ENCODE assay signal across 18 cellular contexts in the genomic region with DNA sequence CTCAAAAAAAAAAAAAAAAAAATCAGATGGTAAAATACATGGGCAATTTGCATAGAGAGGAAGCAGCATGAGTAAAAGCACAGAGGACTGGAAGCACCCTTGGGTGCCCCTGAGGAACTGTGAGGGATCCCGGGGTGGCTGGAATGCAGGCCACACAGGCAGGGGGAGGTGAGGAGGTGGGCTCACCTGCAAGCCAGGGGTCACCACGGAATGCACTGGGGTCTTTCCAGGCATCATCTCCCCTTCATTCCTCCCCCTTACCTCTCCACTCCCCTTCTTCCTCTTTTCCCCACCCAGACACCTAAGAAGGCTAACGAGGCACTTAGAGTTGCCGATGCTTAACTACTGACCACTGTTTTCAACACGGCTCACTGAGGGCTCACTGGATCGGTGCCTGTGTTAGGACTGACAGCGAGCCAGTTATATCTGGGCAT. TPM values are rescaled to one million over a fixed set of nuclear protein-coding genes. Genes with fewer than 3 reads are reported as not detected.
DNase-seq lines count a peak whose midpoint lies in the region; TF ChIP-seq lines count a peak whose summit lies in the region.
"Had no signal": no experiment of that assay in that cellular context is flagged by ENCODE, and none has a peak within 500 bp of the region (broad histone marks: within the 10 kb centered on the region; RNA-seq: fewer than 3 reads in every experiment).

No MANE protein-coding gene starts in this region.

- 76% methylated on average over 7 of the region's 7 CpGs for WGBS in mesenchymal stem cell
- 82 to 91% methylated on average over 4 to 7 of the region's 7 CpGs for WGBS in endodermal cell (ENCODE audit: insufficient coverage in 1 of 2, insufficient read length in 1 of 2), 2 experiments

- H3K4me3 Mint-ChIP-seq in IgD-negative memory B cell (peak overlapping the region; percentile 41 to 92 (median 80)), endodermal cell (no peak overlapping the region)
- H3K4me3 Mint-ChIP-seq: activated naive CD4-positive, alpha-beta T cell treated with anti-CD3 and anti-CD28 coated beads for 36 hours; brain; H9; stimulated activated naive CD8-positive, alpha-beta T cell treated with anti-CD3 and anti-CD28 coated beads, Interleukin-15, Interleukin-2, amounts not matched to agents 100 ng/mL and 50 ng/mL, for 24 hours had no signal

- H3K4ac ChIP-seq in mesenchymal stem cell (ENCODE audit: low read depth in 1 of 2, low read length in 2 of 2): no peak overlapping the region

- no peak overlapping the region for H2AFZ ChIP-seq in mesenchymal stem cell (ENCODE audit: low read depth, low read length)

- H3K9ac ChIP-seq in mesenchymal stem cell (ENCODE audit: low read length) (no peak overlapping the region), endodermal cell (ENCODE audit: extremely low read depth, low read length, poor library complexity, severe bottlenecking) (no peak overlapping the region)

- H3K4me3 ChIP-seq in mesenchymal stem cell (ENCODE audit: insufficient read depth in 1 of 2, low read depth in 1 of 2, low read length in 2 of 2) (no peak overlapping the region), endodermal cell (ENCODE audit: low read length) (no peak overlapping the region)
- H3K4me3 ChIP-seq: smooth muscle cell had no signal

- H3K4me1 ChIP-seq in mesenchymal stem cell (ENCODE audit: control insufficient read depth, insufficient read depth, low read depth, low read length) (peaks cover 2% of the 10 kb centered on the region), endodermal cell (ENCODE audit: control insufficient read depth, insufficient read depth, low read length) (no peaks in the 10 kb centered on the region)
- H3K4me1 ChIP-seq: BE2C had no signal

- H3K9me3 Mint-ChIP-seq in IgD-negative memory B cell: no peaks in the 10 kb centered on the region
- H3K9me3 Mint-ChIP-seq in endodermal cell: no peaks in the 10 kb centered on the region
- H3K9me3 Mint-ChIP-seq: activated naive CD4-positive, alpha-beta T cell treated with anti-CD3 and anti-CD28 coated beads for 36 hours; brain; H9; stimulated activated naive CD8-positive, alpha-beta T cell treated with anti-CD3 and anti-CD28 coated beads, Interleukin-15, Interleukin-2, amounts not matched to agents 100 ng/mL and 50 ng/mL, for 24 hours had no signal

- no peak overlapping the region for H4K91ac ChIP-seq in mesenchymal stem cell (ENCODE audit: low read length)

- H2BK5ac ChIP-seq in mesenchymal stem cell (ENCODE audit: low read depth, low read length, poor library complexity, severe bottlenecking): no peak overlapping the region

- H3K9me3 ChIP-seq in mesenchymal stem cell (ENCODE audit: control insufficient read depth, low read length): no peaks in the 10 kb centered on the region
- no peaks in the 10 kb centered on the region for H3K9me3 ChIP-seq in endodermal cell (ENCODE audit: control insufficient read depth, low read length)
- H3K9me3 ChIP-seq: BE2C had no signal

- TF ChIP-seq CTCF in GM13976 (IDR thresholded peaks at IDR 0.05; ENCODE audit: borderline replicate concordance, control extremely low read depth, extremely low read depth, insufficient read depth, missing control alignments): no peak
- TF ChIP-seq CTCF in GM20000 (IDR thresholded peaks at IDR 0.05; ENCODE audit: extremely low read depth, missing control alignments): no peak
- no peak for TF ChIP-seq CTCF in endodermal cell (conservative IDR thresholded peaks at IDR 0.05)

- H3K27ac ChIP-seq in mesenchymal stem cell (ENCODE audit: low read length, poor library complexity, severe bottlenecking): no peak overlapping the region
- H3K27ac ChIP-seq in endodermal cell (ENCODE audit: low read depth, low read length): no peak overlapping the region

- no peak overlapping the region for H4K8ac ChIP-seq in mesenchymal stem cell (ENCODE audit: low read length)

- no peak overlapping the region for H3K18ac ChIP-seq in mesenchymal stem cell (ENCODE audit: low read depth in 1 of 2, low read length in 2 of 2)

- no peak overlapping the region for H3K23ac ChIP-seq in mesenchymal stem cell (ENCODE audit: low read length in 2 of 2)

- peak overlapping the region; percentile 70 for H2BK15ac ChIP-seq in mesenchymal stem cell (ENCODE audit: low read depth, poor library complexity, severe bottlenecking)

- no peak overlapping the region for H2AK5ac ChIP-seq in mesenchymal stem cell (ENCODE audit: low read length, severe bottlenecking)

- no peak overlapping the region for H3K4me2 ChIP-seq in mesenchymal stem cell (ENCODE audit: low read length, poor library complexity, severe bottlenecking)
- H3K4me2 ChIP-seq: smooth muscle cell had no signal

- H3K27me3 ChIP-seq in mesenchymal stem cell (ENCODE audit: control insufficient read depth in 1 of 2, insufficient read depth in 1 of 2, low read length in 2 of 2) (no peaks in the 10 kb centered on the region), endodermal cell (ENCODE audit: control insufficient read depth, insufficient read depth, low read length, poor library complexity, severe bottlenecking) (no peaks in the 10 kb centered on the region)
- H3K27me3 ChIP-seq: BE2C had no signal

- peak; percentile 55 for DNase-seq in GM13976 (ENCODE audit: low spot score)
- peak; percentile 50 for DNase-seq in GM20000 (ENCODE audit: low spot score)
- DNase-seq in mesenchymal stem cell: no peak
- no peak for DNase-seq in endodermal cell
- DNase-seq in G401 (ENCODE audit: low spot score): no peak
- no peak for DNase-seq in retina
- DNase-seq in H4 (ENCODE audit: low spot score): no peak
- DNase-seq: activated CD4-positive, CD25-positive, alpha-beta regulatory T cell; activated naive CD4-positive, alpha-beta T cell treated with anti-CD3 and anti-CD28 coated beads for 36 hours; BE2C; DMS153; H9; NCI-H1694; NCI-H510A had no signal

- H3K14ac ChIP-seq in mesenchymal stem cell (ENCODE audit: low read length in 2 of 2): no peak overlapping the region

- no peak overlapping the region for H2BK12ac ChIP-seq in mesenchymal stem cell (ENCODE audit: low read length in 2 of 2)

- H3K27me3 Mint-ChIP-seq in IgD-negative memory B cell: no peaks in the 10 kb centered on the region
- no peaks in the 10 kb centered on the region for H3K27me3 Mint-ChIP-seq in endodermal cell (ENCODE audit: insufficient read depth)
- H3K27me3 Mint-ChIP-seq: brain; stimulated activated naive CD8-positive, alpha-beta T cell treated with anti-CD3 and anti-CD28 coated beads, Interleukin-15, Interleukin-2, amounts not matched to agents 100 ng/mL and 50 ng/mL, for 24 hours had no signal

- no peaks in the 10 kb centered on the region for H3K36me3 Mint-ChIP-seq in IgD-negative memory B cell
- no peaks in the 10 kb centered on the region for H3K36me3 Mint-ChIP-seq in endodermal cell (ENCODE audit: low read depth)

- peak overlapping the region; percentile 59 to 91 (median 88) for H3K27ac Mint-ChIP-seq in IgD-negative memory B cell
- no peak overlapping the region for H3K27ac Mint-ChIP-seq in endodermal cell
- H3K27ac Mint-ChIP-seq: activated naive CD4-positive, alpha-beta T cell treated with anti-CD3 and anti-CD28 coated beads for 36 hours; H9; stimulated activated naive CD8-positive, alpha-beta T cell treated with anti-CD3 and anti-CD28 coated beads, Interleukin-15, Interleukin-2, amounts not matched to agents 100 ng/mL and 50 ng/mL, for 24 hours had no signal

- H3K4me1 Mint-ChIP-seq in IgD-negative memory B cell: peaks cover 23 to 24% (median 24%) of the 10 kb centered on the region in 3 donors
- peaks cover under 1% of the 10 kb centered on the region for H3K4me1 Mint-ChIP-seq in endodermal cell

- H3K79me1 ChIP-seq in mesenchymal stem cell (replicated peaks; ENCODE audit: low read length, poor library complexity, severe bottlenecking): no peaks in the 10 kb centered on the region

- H2BK120ac ChIP-seq in mesenchymal stem cell (ENCODE audit: low read depth, low read length): no peak overlapping the region

- no peaks in the 10 kb centered on the region for H3K36me3 ChIP-seq in mesenchymal stem cell (ENCODE audit: control insufficient read depth in 1 of 2, insufficient read depth in 2 of 2, low read depth in 1 of 2, low read length in 2 of 2)
- H3K36me3 ChIP-seq in endodermal cell (ENCODE audit: control insufficient read depth, insufficient read depth, low read length): no peaks in the 10 kb centered on the region
- H3K36me3 ChIP-seq: BE2C had no signal

- in situ Hi-C loops in GM13976 (cut with MboI; ENCODE audit: low sequenced_read_pairs, unreplicated experiment): no loop called here
- in situ Hi-C loops in G401 (cut with HindIII; ENCODE audit: low sequenced_read_pairs): no loop called here

RNA-seq across cellular contexts. Expression of a gene that starts 14.4 kb away (rescaled TPM):
- polyA plus RNA-seq in IgD-negative memory B cell: 58.3 TPM
- polyA plus RNA-seq in mesenchymal stem cell (2013, experiment 1 of 2): 4.6 TPM
- polyA plus RNA-seq in mesenchymal stem cell (2013, experiment 2 of 2): 5.0 TPM
- total RNA-seq in endodermal cell: 10 to 100 TPM; 24.5 to 24.9 TPM
- polyA plus RNA-seq in endodermal cell (2013, experiment 1 of 2): 22.0 TPM
- 21.2 TPM for polyA plus RNA-seq in endodermal cell (2013, experiment 2 of 2)
- 14.0 and 19.3 TPM in 2 replicates for total RNA-seq in G401 (2014; rRNA removed; shearing (Covaris generic))
- 22.0 and 25.6 TPM in 2 replicates for total RNA-seq in H4 (2014; rRNA removed; shearing (Covaris generic))

RNA-seq across cellular contexts. Expression of a gene that starts 46.5 kb away (rescaled TPM):
- 1.3 TPM for polyA plus RNA-seq in IgD-negative memory B cell
- 0.07 TPM for polyA plus RNA-seq in mesenchymal stem cell (2013, experiment 1 of 2)
- polyA plus RNA-seq in mesenchymal stem cell (2013, experiment 2 of 2): 0.07 TPM
- total RNA-seq in endodermal cell: 1 to 10 TPM; 1.3 to 1.6 TPM
- polyA plus RNA-seq in endodermal cell (2013, experiment 1 of 2): 0.43 TPM
- polyA plus RNA-seq in endodermal cell (2013, experiment 2 of 2): 0.25 TPM
- total RNA-seq in G401 (2014; rRNA removed; shearing (Covaris generic)): 0.49 and 0.54 TPM in 2 replicates
- 0.25 and 0.35 TPM in 2 replicates for total RNA-seq in H4 (2014; rRNA removed; shearing (Covaris generic))

Comparison
In these comparisons a context has a peak if more than half of its experiments do, and no peak if none do; other contexts are left out.
1. DNase-seq: peak in GM13976 (single experiment) and GM20000 (single experiment); none in mesenchymal stem cell (single experiment), endodermal cell (single experiment), G401 (single experiment), retina (single experiment) and H4 (single experiment).